Comparison of ENCODE assay signal across 22 cellular contexts in the genomic region with DNA sequence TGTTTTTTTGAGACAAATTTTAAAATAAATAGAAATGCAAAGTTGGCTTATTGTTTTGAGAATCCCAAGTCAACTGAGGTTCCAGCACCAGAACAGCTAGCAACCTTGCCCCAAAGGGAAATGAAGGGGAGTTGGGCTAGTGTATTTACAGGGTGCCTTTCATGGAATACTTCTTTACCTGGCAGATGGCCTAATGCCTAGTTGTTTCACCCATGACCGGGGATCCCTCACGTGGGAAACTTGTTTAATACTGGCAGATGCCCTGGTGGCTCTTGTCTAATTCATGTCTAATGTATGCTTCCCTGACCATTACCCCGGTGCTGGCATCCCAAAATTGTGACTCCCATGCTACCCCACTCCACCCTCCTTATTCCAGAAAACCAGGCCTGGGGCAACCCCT.
"Had no signal": no experiment of that assay in that cellular context is flagged by ENCODE, and none has a peak within 500 bp of the region (broad histone marks: within the 10 kb centered on the region; RNA-seq: fewer than 3 reads in every experiment).

No MANE protein-coding gene starts in this region.

- H3K36me3 ChIP-seq: right lobe of liver, tibial artery had no signal

- H3K4me1 ChIP-seq: foreskin keratinocyte, right lobe of liver, tibial artery had no signal

- H3K27ac ChIP-seq: foreskin keratinocyte, right lobe of liver, skin epidermis, tibial artery, VCaP had no signal

- H3K9me3 Mint-ChIP-seq: activated CD4-positive, alpha-beta T cell treated with anti-CD3 and anti-CD28 coated beads, Interleukin-2, amount 10 ng/mL, durations not matched to agents 7 days and 5 days; activated naive CD4-positive, alpha-beta T cell treated with anti-CD3 and anti-CD28 coated beads, Interleukin-2, amount 50 U/mL, for 24 hours; activated T-helper 1 cell treated with anti-CD3 and anti-CD28 coated beads, Interleukin-12 subunit alpha, Interleukin-12 subunit beta, Interleukin-2, Interleukin-4 antibody, amounts not matched to agents 30 ng/mL and 10 ng/mL and 1 ng/mL, durations not matched to agents 14 hours and 24 hours and 36 hours; brain; nephron had no signal

- H3K27me3 Mint-ChIP-seq: activated CD4-positive, alpha-beta T cell treated with anti-CD3 and anti-CD28 coated beads, Interleukin-2, amount 10 ng/mL, durations not matched to agents 7 days and 5 days; activated naive CD4-positive, alpha-beta T cell treated with anti-CD3 and anti-CD28 coated beads, Interleukin-2, amount 50 U/mL, for 24 hours; memory B cell; stimulated activated naive CD8-positive, alpha-beta T cell treated with anti-CD3 and anti-CD28 coated beads, Interleukin-15, Interleukin-2, amounts not matched to agents 100 ng/mL and 50 ng/mL, for 24 hours; T-cell had no signal

- H3K9me3 ChIP-seq: right lobe of liver, tibial artery had no signal

- H3K27me3 ChIP-seq: foreskin keratinocyte, right lobe of liver, tibial artery had no signal

- H3K36me3 Mint-ChIP-seq: activated naive CD4-positive, alpha-beta T cell treated with anti-CD3 and anti-CD28 coated beads, Interleukin-2, amount 50 U/mL, for 24 hours; brain; memory B cell; T-cell had no signal

- DNase-seq: activated CD4-positive, alpha-beta T cell treated with anti-CD3 and anti-CD28 coated beads, Interleukin-2, amount 10 ng/mL, durations not matched to agents 7 days and 5 days; activated CD4-positive, CD25-positive, alpha-beta regulatory T cell treated with anti-CD3 and anti-CD28 coated beads, Interleukin-2, amount 50 U/mL, for 72 hours; activated CD8-positive, alpha-beta T cell treated with anti-CD3 and anti-CD28 coated beads, Interleukin-2, amount 10 ng/mL, durations not matched to agents 7 days and 5 days; activated gamma-delta T cell; aorta; effector CD4-positive, alpha-beta T cell; foreskin keratinocyte; occipital lobe; right lobe of liver; stimulated activated CD4-positive, alpha-beta T cell treated with anti-CD3 and anti-CD28 coated beads, Interleukin-1b, Interleukin-23, amount 100 ng/mL, for 48 hours; substantia nigra; T-cell; tibial artery had no signal

- H3K27ac Mint-ChIP-seq: activated CD4-positive, alpha-beta T cell treated with anti-CD3 and anti-CD28 coated beads, Interleukin-2, amount 10 ng/mL, durations not matched to agents 7 days and 5 days; activated CD8-positive, alpha-beta T cell treated with anti-CD3 and anti-CD28 coated beads, Interleukin-2, amount 10 ng/mL, durations not matched to agents 7 days and 5 days; activated naive CD4-positive, alpha-beta T cell treated with anti-CD3 and anti-CD28 coated beads, Interleukin-2, amount 50 U/mL, for 24 hours; activated T-helper 1 cell treated with anti-CD3 and anti-CD28 coated beads, Interleukin-12 subunit alpha, Interleukin-12 subunit beta, Interleukin-2, Interleukin-4 antibody, amounts not matched to agents 30 ng/mL and 10 ng/mL and 1 ng/mL, durations not matched to agents 14 hours and 24 hours and 36 hours; brain; memory B cell; nephron; stimulated activated naive CD8-positive, alpha-beta T cell treated with anti-CD3 and anti-CD28 coated beads, Interleukin-15, Interleukin-2, amounts not matched to agents 100 ng/mL and 50 ng/mL, for 24 hours; T-cell; T-helper 2 cell treated with Interferon-gamma antibody and Interleukin-4, amounts not matched to agents 5 μg/mL and 100 μg/mL, for 36 hours had no signal

- H3K4me3 ChIP-seq: right lobe of liver, skin epidermis, tibial artery had no signal

- H3K4me3 Mint-ChIP-seq: activated CD4-positive, alpha-beta T cell treated with anti-CD3 and anti-CD28 coated beads, Interleukin-2, amount 10 ng/mL, durations not matched to agents 7 days and 5 days; activated CD8-positive, alpha-beta T cell treated with anti-CD3 and anti-CD28 coated beads, Interleukin-2, amount 10 ng/mL, durations not matched to agents 7 days and 5 days; activated naive CD4-positive, alpha-beta T cell treated with anti-CD3 and anti-CD28 coated beads, Interleukin-2, amount 50 U/mL, for 24 hours; activated T-helper 1 cell treated with anti-CD3 and anti-CD28 coated beads, Interleukin-12 subunit alpha, Interleukin-12 subunit beta, Interleukin-2, Interleukin-4 antibody, amounts not matched to agents 30 ng/mL and 10 ng/mL and 1 ng/mL, durations not matched to agents 14 hours and 24 hours and 36 hours; brain; memory B cell; nephron; stimulated activated naive CD8-positive, alpha-beta T cell treated with anti-CD3 and anti-CD28 coated beads, Interleukin-15, Interleukin-2, amounts not matched to agents 100 ng/mL and 50 ng/mL, for 24 hours; T-cell; T-helper 2 cell treated with Interferon-gamma antibody and Interleukin-4, amounts not matched to agents 5 μg/mL and 100 μg/mL, for 36 hours had no signal

- H3K4me1 Mint-ChIP-seq: activated CD4-positive, alpha-beta T cell treated with anti-CD3 and anti-CD28 coated beads, Interleukin-2, amount 10 ng/mL, durations not matched to agents 7 days and 5 days; activated naive CD4-positive, alpha-beta T cell treated with anti-CD3 and anti-CD28 coated beads, Interleukin-2, amount 50 U/mL, for 24 hours; brain; T-cell had no signal
